ENCODE assay signal across 14 cellular contexts in the genomic region with DNA sequence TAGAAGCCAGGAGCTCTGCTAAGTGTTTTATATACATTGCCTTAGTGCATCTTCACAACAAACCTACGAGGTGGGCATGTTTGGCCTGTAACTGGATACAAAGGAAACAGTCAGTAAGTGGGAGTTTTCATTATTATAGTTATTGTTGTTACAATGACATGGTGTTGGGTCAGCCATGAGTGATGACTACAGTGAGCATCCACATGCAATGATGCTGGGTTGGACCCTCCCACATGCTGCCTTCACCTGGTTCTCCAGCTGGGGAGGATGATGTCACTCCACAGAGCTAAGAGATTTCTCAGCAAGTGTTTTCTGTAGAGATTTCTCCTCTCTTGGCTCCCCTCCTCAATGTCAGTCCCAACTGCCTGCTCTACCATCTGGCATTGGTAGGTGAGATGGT. TPM values are rescaled to one million over a fixed set of nuclear protein-coding genes. Genes with fewer than 3 reads are reported as not detected.
A peak's percentile ranks its signal among the peaks of the same experiment; 100 is the strongest.
DNase-seq lines count a peak whose midpoint lies in the region; ATAC-seq, FAIRE-seq and TF ChIP-seq lines count a peak whose summit lies in the region.
"Had no signal": no experiment of that assay in that cellular context is flagged by ENCODE, and none has a peak within 500 bp of the region (broad histone marks: within the 10 kb centered on the region; RNA-seq: fewer than 3 reads in every experiment).

No MANE protein-coding gene starts in this region.

- DNase-seq in A549 (ENCODE audit: low read depth in 1 of 2, low spot score in 1 of 2), result peak in 1 of 2 experiments; percentile 27
- DNase-seq in H54 (ENCODE audit: insufficient read length, low spot score), result peak; percentile 10
- peak; percentile 61 for DNase-seq in PC-3
- DNase-seq in fibroblast of mammary gland (ENCODE audit: low read depth), result peak; percentile 50
- DNase-seq in erythroblast (lab: John Stamatoyannopoulos, UW), result no peak
- no peak for DNase-seq in NCI-H526 treated with DMSO at 0.1 percent for 48 hours (lab: John Stamatoyannopoulos, UW)
- DNase-seq: activated effector memory CD4-positive, alpha-beta T cell treated with anti-CD3 and anti-CD28 coated beads, Interleukin-2, amount 50 U/mL, for 16 hours; left lung; NCI-H1092; right lobe of liver; stimulated activated CD4-positive, alpha-beta T cell treated with anti-CD3 and anti-CD28 coated beads, Interleukin-1b, Interleukin-23, amount 100 ng/mL, for 48 hours had no signal

- TF ChIP-seq CTCF in A549 (IDR thresholded peaks at IDR 0.05), result no peak
- TF ChIP-seq CTCF in PC-3 (conservative IDR thresholded peaks at IDR 0.05; ENCODE audit: low read depth, low read length), result no peak
- TF ChIP-seq CTCF in fibroblast of mammary gland (conservative IDR thresholded peaks at IDR 0.05; ENCODE audit: control insufficient read depth, insufficient read depth, low read depth, low read length), result no peak

- no TSS peak for BruUV-seq in PC-3 (replicated peaks; lab: Mats Ljungman, UMichigan)

- intact Hi-C loops in PC-3 (cut with micrococcal nuclease), result loop anchor here (10.0 kb wide), 1 partner anchor 215 kb away; no protein-coding TSS in a partner anchor

- H3K9me3 ChIP-seq in A549, result no peaks in the 10 kb centered on the region
- H3K9me3 ChIP-seq in PC-3 (ENCODE audit: low read length), result no peaks in the 10 kb centered on the region
- H3K9me3 ChIP-seq: left lung, right lobe of liver had no signal

- no peaks in the 10 kb centered on the region for H3K79me2 ChIP-seq in PC-3 (ENCODE audit: low read length)

- no peaks in the 10 kb centered on the region for H3K9me2 ChIP-seq in PC-3 (replicated peaks; ENCODE audit: low read length)

- no peaks in the 10 kb centered on the region for H4K20me1 ChIP-seq in PC-3 (ENCODE audit: low read length)

- no peak overlapping the region for H2AFZ ChIP-seq in PC-3 (ENCODE audit: low read length)

- H3F3A ChIP-seq in PC-3 (ENCODE audit: low read length, unreplicated experiment), result no peaks in the 10 kb centered on the region

- TF ChIP-seq EP300 in A549 (IDR thresholded peaks at IDR 0.05), result no peak

- TF ChIP-seq POLR2A in A549 (IDR thresholded peaks at IDR 0.05; ENCODE audit: low read length), result no peak
- no peak for TF ChIP-seq POLR2A in H54 (IDR thresholded peaks at IDR 0.05; ENCODE audit: low read depth, low read length)
- TF ChIP-seq POLR2A in erythroblast (IDR thresholded peaks at IDR 0.05; ENCODE audit: low read length), result no peak

- no peak for TF ChIP-seq RAD21 in A549 (conservative IDR thresholded peaks at IDR 0.05 in 1 of 2, IDR thresholded peaks at IDR 0.05 in 1 of 2)

- no peak overlapping the region for H3K4me3 ChIP-seq in A549
- H3K4me3 ChIP-seq in PC-3 (ENCODE audit: low read length), result no peak overlapping the region
- no peak overlapping the region for H3K4me3 ChIP-seq in fibroblast of mammary gland (ENCODE audit: control insufficient read depth, low read depth, low read length)
- H3K4me3 ChIP-seq: left lung, right lobe of liver had no signal

- WGBS in A549 (ENCODE audit: missing lambda C conversion rate), result 95% methylated on average over 1 of the region's 1 CpG

- FAIRE-seq in A549 (lab: Jason Lieb, UNC) (no peak), H54 (lab: Jason Lieb, UNC) (peak; percentile 86)

- H3K4me2 ChIP-seq in A549 (no peak overlapping the region), PC-3 (ENCODE audit: low read length) (peak overlapping the region; percentile 38)

- no peaks in the 10 kb centered on the region for H3K36me3 ChIP-seq in PC-3 (ENCODE audit: low read depth, low read length)
- H3K36me3 ChIP-seq: left lung, right lobe of liver had no signal

- peak overlapping the region; percentile 57 for H3K9ac ChIP-seq in PC-3 (ENCODE audit: low read length)

- CTCF ChIA-PET in A549 (lab: Yijun Ruan, JAX) (interaction anchor here (0.7 to 3.4 kb wide), 4 partner anchors 10 to 732 kb away, joined by 3 to 16 read pairs (median 8); no protein-coding TSS in a partner anchor), PC-3 (lab: Charles Lee) (no interaction called here)

- ATAC-seq in A549 (no peak), PC-3 (no peak), HG03520 (IDR thresholded peaks at IDR 0.05; ENCODE audit: unreplicated experiment) (no peak), GM19463 (IDR thresholded peaks at IDR 0.05; ENCODE audit: unreplicated experiment) (no peak)
- ATAC-seq: right lobe of liver had no signal

- H3K27ac ChIP-seq in A549, result peak overlapping the region; percentile 75 to 86
- H3K27ac ChIP-seq in PC-3 (ENCODE audit: low read length), result peak overlapping the region; percentile 91
- H3K27ac ChIP-seq: left lung, right lobe of liver had no signal

- peaks cover 50% of the 10 kb centered on the region for H3K4me1 ChIP-seq in A549
- H3K4me1 ChIP-seq in PC-3 (ENCODE audit: insufficient read depth, low read length), result peaks cover 45% of the 10 kb centered on the region
- H3K4me1 ChIP-seq: left lung, right lobe of liver had no signal

- H3K27me3 ChIP-seq in PC-3 (ENCODE audit: low read length), result no peaks in the 10 kb centered on the region
- H3K27me3 ChIP-seq: left lung, right lobe of liver had no signal

- POLR2A ChIA-PET in A549 (lab: Yijun Ruan, JAX) (no interaction called here), PC-3 (lab: Charles Lee; ENCODE audit: unreplicated experiment) (interaction anchor here (0.6 to 0.7 kb wide), 2 partner anchors 40 to 66 kb away, joined by 3 read pairs; no protein-coding TSS in a partner anchor)

TF ChIP-seq in A549, 52 proteins besides CTCF, POLR2A, EP300 and RAD21:
- no peak for TF ChIP-seq USF2 (IDR thresholded peaks at IDR 0.05)
- no peak for TF ChIP-seq FOSB (CRISPR knock-in tag; IDR thresholded peaks at IDR 0.05)
- no peak for TF ChIP-seq JUNB (IDR thresholded peaks at IDR 0.05)
- TF ChIP-seq ZSCAN20 (CRISPR knock-in tag; IDR thresholded peaks at IDR 0.05), result no peak
- TF ChIP-seq, protein P1, sequence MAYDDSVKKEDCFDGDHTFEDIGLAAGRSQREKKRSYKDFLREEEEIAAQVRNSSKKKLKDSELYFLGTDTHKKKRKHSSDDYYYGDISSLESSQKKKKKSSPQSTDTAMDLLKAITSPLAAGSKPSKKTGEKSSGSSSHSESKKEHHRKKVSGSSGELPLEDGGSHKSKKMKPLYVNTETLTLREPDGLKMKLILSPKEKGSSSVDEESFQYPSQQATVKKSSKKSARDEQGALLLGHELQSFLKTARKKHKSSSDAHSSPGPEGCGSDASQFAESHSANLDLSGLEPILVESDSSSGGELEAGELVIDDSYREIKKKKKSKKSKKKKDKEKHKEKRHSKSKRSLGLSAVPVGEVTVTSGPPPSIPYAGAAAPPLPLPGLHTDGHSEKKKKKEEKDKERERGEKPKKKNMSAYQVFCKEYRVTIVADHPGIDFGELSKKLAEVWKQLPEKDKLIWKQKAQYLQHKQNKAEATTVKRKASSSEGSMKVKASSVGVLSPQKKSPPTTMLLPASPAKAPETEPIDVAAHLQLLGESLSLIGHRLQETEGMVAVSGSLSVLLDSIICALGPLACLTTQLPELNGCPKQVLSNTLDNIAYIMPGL (CRISPR knock-in tag; IDR thresholded peaks at IDR 0.05; ENCODE audit: borderline replicate concordance), result no peak

RNA-seq across cellular contexts. Expression of gene EHF, which starts 59.3 kb away (rescaled TPM):
- 4.9 and 5.4 TPM in 2 replicates for polyA plus RNA-seq in A549 (2011; rRNA removed)
- 0.96 and 1.3 TPM in 2 replicates for polyA plus RNA-seq in A549 (2012; cell fraction: cytosol; rRNA removed)
- polyA plus RNA-seq in A549 (2012; cell fraction: nucleus; rRNA removed), result 1.0 TPM in 2 replicates
- 6.0 to 7.8 TPM (median 7.0 TPM) in 3 replicates for polyA plus RNA-seq in A549 (2017; fragmentation: RNase III; extraction: RNeasy Plus Mini Kit Qiagen cat#74134 plus additional on column Dnase treatment)
- 19.9 and 22.1 TPM in 2 replicates for polyA minus RNA-seq in A549 (2011; rRNA and poly(A)+ RNA removed)
- 29.0 and 37.0 TPM in 2 replicates for total RNA-seq in PC-3 (2014; rRNA removed)
- total RNA-seq: fibroblast of villous mesenchyme had no signal

Comparison
In these comparisons a context has a peak if more than half of its experiments do, and no peak if none do; other contexts are left out.
1. DNase-seq: peak in H54 (single experiment), PC-3 (single experiment) and fibroblast of mammary gland (single experiment); none in erythroblast (0 of 2) and NCI-H526 treated with DMSO at 0.1 percent for 48 hours (single experiment).